In the genomic region with DNA sequence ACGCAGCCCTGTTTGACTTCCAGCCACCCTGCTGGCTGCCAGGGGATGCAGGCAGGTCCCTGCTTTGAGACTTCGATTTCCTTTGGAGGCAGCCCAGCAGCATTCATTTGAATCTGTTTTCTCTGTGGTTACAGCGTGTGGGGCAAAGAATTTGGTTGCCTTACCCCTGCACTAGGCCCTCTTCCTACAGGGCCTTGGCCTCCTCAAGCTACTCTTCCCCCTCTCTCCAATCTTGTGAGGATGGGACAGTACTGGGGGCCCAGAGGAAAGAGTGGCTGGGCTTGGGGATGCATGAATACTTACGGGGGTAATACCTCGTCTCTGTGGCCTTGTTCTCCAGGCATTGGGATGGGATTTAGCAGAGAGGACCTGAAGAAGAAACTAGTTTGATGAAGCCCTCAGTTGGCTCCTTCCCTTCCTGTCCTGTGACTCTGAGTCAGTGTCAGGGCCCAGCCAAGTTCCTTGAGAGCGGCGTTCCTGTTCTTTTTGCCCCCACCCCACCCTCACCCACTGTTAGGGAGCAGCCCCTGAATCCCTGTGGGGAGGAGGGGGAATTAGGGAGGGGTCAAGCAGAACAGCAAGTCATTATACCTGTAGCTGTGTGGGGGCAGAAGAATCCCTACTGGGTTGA, we compare ENCODE assay signal across 13 cellular contexts. TPM values are rescaled to one million over a fixed set of nuclear protein-coding genes. Genes with fewer than 3 reads are reported as not detected.
DNase-seq lines count a peak whose midpoint lies in the region; ATAC-seq and TF ChIP-seq lines count a peak whose summit lies in the region.
"Had no signal": no experiment of that assay in that cellular context is flagged by ENCODE, and none has a peak within 500 bp of the region (broad histone marks: within the 10 kb centered on the region; RNA-seq: fewer than 3 reads in every experiment).

No MANE protein-coding gene starts in this region.

- H3K79me1 ChIP-seq in H9 (ENCODE audit: insufficient read depth, low read depth, low read length, poor library complexity, severe bottlenecking), result no peaks in the 10 kb centered on the region

- peaks cover 23 to 29% of the 10 kb centered on the region in 2 experiments for H3K4me1 Mint-ChIP-seq in H9
- peaks cover 8% of the 10 kb centered on the region for H3K4me1 Mint-ChIP-seq in activated CD8-positive, alpha-beta T cell treated with anti-CD3 and anti-CD28 coated beads, Interleukin-2, amount 10 ng/mL, durations not matched to agents 7 days and 5 days (ENCODE audit: low read depth)
- no peaks in the 10 kb centered on the region for H3K4me1 Mint-ChIP-seq in activated T-helper 17 cell treated with anti-CD3 and anti-CD28 coated beads, Interleukin-2, amount 50 U/mL, for 72 hours

- H2AFZ ChIP-seq in H9 (ENCODE audit: low read length), result no peak overlapping the region

- no peak overlapping the region for H2BK15ac ChIP-seq in H9 (ENCODE audit: low read depth, low read length)

- TF ChIP-seq POLR2A in suprapubic skin (IDR thresholded peaks at IDR 0.05), result no peak
- TF ChIP-seq POLR2A in GM18505 (IDR thresholded peaks at IDR 0.05; ENCODE audit: borderline replicate concordance, extremely low read depth, insufficient read depth, insufficient read length), result no peak

- H4K5ac ChIP-seq in H9 (ENCODE audit: insufficient read length, low read depth, low read length), result no peak overlapping the region

- CTCF ChIA-PET in activated CD8-positive, alpha-beta T cell treated with anti-CD3 and anti-CD28 coated beads, Interleukin-2, amount 10 ng/mL, durations not matched to agents 7 days and 5 days (lab: Charles Lee), result interaction anchor here (0.6 kb wide), 1 partner anchor 155 kb away, joined by 3 read pairs; no protein-coding TSS in a partner anchor

- H3K4me1 ChIP-seq in H9 (ENCODE audit: insufficient read depth, low read length) (no peaks in the 10 kb centered on the region), left lung (peaks cover 40 to 99% of the 10 kb centered on the region in 2 donors), suprapubic skin (peaks cover 64% of the 10 kb centered on the region), SJCRH30 (peaks cover 2% of the 10 kb centered on the region; the same call in 1 of the 2 replicates)

- H3K9me3 Mint-ChIP-seq in H9, result no peaks in the 10 kb centered on the region
- H3K9me3 Mint-ChIP-seq in activated CD8-positive, alpha-beta T cell treated with anti-CD3 and anti-CD28 coated beads, Interleukin-2, amount 10 ng/mL, durations not matched to agents 7 days and 5 days (ENCODE audit: insufficient read depth), result no peaks in the 10 kb centered on the region
- H3K9me3 Mint-ChIP-seq in activated T-helper 17 cell treated with anti-CD3 and anti-CD28 coated beads, Interleukin-2, amount 50 U/mL, for 72 hours, result no peaks in the 10 kb centered on the region
- H3K9me3 Mint-ChIP-seq: activated T-cell treated with anti-CD3 and anti-CD28 coated beads, Interleukin-2, amount 50 U/mL, for 72 hours; endodermal cell had no signal

- H3K23ac ChIP-seq in H9 (ENCODE audit: insufficient read length, low read depth, low read length), result no peak overlapping the region

- H3K9me3 ChIP-seq in H9 (ENCODE audit: control insufficient read depth, low read depth, low read length) (no peaks in the 10 kb centered on the region), left lung (no peaks in the 10 kb centered on the region), suprapubic skin (no peaks in the 10 kb centered on the region), SJCRH30 (replicated peaks) (no peaks in the 10 kb centered on the region)

- H4K20me1 ChIP-seq in H9 (ENCODE audit: control insufficient read depth, insufficient read depth, insufficient read length), result no peaks in the 10 kb centered on the region

- no CpG with 5 or more reads among the region's 7 CpGs for WGBS in H9 (ENCODE audit: extremely low coverage, insufficient read length, low lambda C conversion rate)
- 31% methylated on average over 6 of the region's 7 CpGs for WGBS in suprapubic skin

- TF ChIP-seq EP300 in suprapubic skin (IDR thresholded peaks at IDR 0.05), result no peak

- H2BK12ac ChIP-seq in H9 (ENCODE audit: insufficient read length, low read depth, low read length), result no peak overlapping the region

- no peak overlapping the region for H3K9ac ChIP-seq in H9 (ENCODE audit: extremely low read depth, insufficient read length, low read length)

- no peak overlapping the region for H3K18ac ChIP-seq in H9 (ENCODE audit: insufficient read length, low read depth, low read length)

- H2BK20ac ChIP-seq in H9 (ENCODE audit: low read depth, low read length, poor library complexity, severe bottlenecking), result no peak overlapping the region

- H3T11ph ChIP-seq in H9 (ENCODE audit: low read length), result no peak overlapping the region

- H3K36me3 Mint-ChIP-seq in H9 (ENCODE audit: insufficient read depth in 1 of 3, low read depth in 3 of 3), result peaks cover 37 to 87% (median 71%) of the 10 kb centered on the region in 3 experiments; a peak in 6 of 7 replicates
- H3K36me3 Mint-ChIP-seq in activated CD8-positive, alpha-beta T cell treated with anti-CD3 and anti-CD28 coated beads, Interleukin-2, amount 10 ng/mL, durations not matched to agents 7 days and 5 days (ENCODE audit: low read depth), result no peaks in the 10 kb centered on the region
- no peaks in the 10 kb centered on the region for H3K36me3 Mint-ChIP-seq in activated T-helper 17 cell treated with anti-CD3 and anti-CD28 coated beads, Interleukin-2, amount 50 U/mL, for 72 hours (ENCODE audit: low read depth)
- H3K36me3 Mint-ChIP-seq: memory B cell had no signal

- no peak overlapping the region for H2BK120ac ChIP-seq in H9 (ENCODE audit: low read depth, low read length, poor library complexity, severe bottlenecking)

- H3K56ac ChIP-seq in H9 (ENCODE audit: insufficient read length, low read depth, low read length), result no peak overlapping the region

- ATAC-seq in left lung (peak; percentile 25), GM18505 (IDR thresholded peaks at IDR 0.05; ENCODE audit: unreplicated experiment) (no peak)
- no peak for ATAC-seq in activated CD8-positive, alpha-beta T cell treated with anti-CD3 and anti-CD28 coated beads, Interleukin-2, amount 10 ng/mL, durations not matched to agents 7 days and 5 days
- ATAC-seq in activated T-helper 17 cell treated with anti-CD3 and anti-CD28 coated beads, Interleukin-2, amount 50 U/mL, for 72 hours (replicated peaks), result no peak
- ATAC-seq: activated T-cell treated with anti-CD3 and anti-CD28 coated beads, Interleukin-2, amount 50 U/mL, for 72 hours had no signal

- POLR2A ChIA-PET in activated CD8-positive, alpha-beta T cell treated with anti-CD3 and anti-CD28 coated beads, Interleukin-2, amount 10 ng/mL, durations not matched to agents 7 days and 5 days (lab: Charles Lee), result no interaction called here

- peaks cover 0 to 38% of the 10 kb centered on the region in 2 donors for H3K36me3 ChIP-seq in left lung
- peaks cover 26% of the 10 kb centered on the region for H3K36me3 ChIP-seq in suprapubic skin
- H3K36me3 ChIP-seq in SJCRH30, result peaks cover 32% of the 10 kb centered on the region

- intact Hi-C loops in left lung (cut with DNase I), result no loop called here

- no peak overlapping the region for H3K4ac ChIP-seq in H9 (ENCODE audit: low read depth, low read length)

- no peak overlapping the region for H4K91ac ChIP-seq in H9 (ENCODE audit: insufficient read length, low read depth, low read length)

- no peak overlapping the region for H3K4me2 ChIP-seq in H9 (ENCODE audit: insufficient read depth, insufficient read length, low read length)

- H3K79me2 ChIP-seq in H9 (ENCODE audit: insufficient read depth, low read length), result no peaks in the 10 kb centered on the region

- no peak overlapping the region for H3K14ac ChIP-seq in H9 (ENCODE audit: insufficient read depth, low read length)

- H3K27ac ChIP-seq in H9 (ENCODE audit: insufficient read length, low read depth, low read length), result no peak overlapping the region
- H3K27ac ChIP-seq in left lung, result peak overlapping the region; percentile 71 to 73
- peak overlapping the region; percentile 91 for H3K27ac ChIP-seq in suprapubic skin
- no peak overlapping the region for H3K27ac ChIP-seq in SJCRH30

- no peak overlapping the region for H4K8ac ChIP-seq in H9 (replicated peaks; ENCODE audit: insufficient read length, low read depth, low read length)

- no peaks in the 10 kb centered on the region for H3K23me2 ChIP-seq in H9 (ENCODE audit: insufficient read length, low read depth, low read length, poor library complexity, severe bottlenecking)

- H3K4me3 ChIP-seq in cardiac fibroblast (replicated peaks in 1 of 2; ENCODE audit: low read depth in 2 of 2, low read length in 2 of 2) (no peak overlapping the region), left lung (no peak overlapping the region), suprapubic skin (no peak overlapping the region), SJCRH30 (no peak overlapping the region)

- no peak overlapping the region for H2AK5ac ChIP-seq in H9 (ENCODE audit: insufficient read length, low read length)

- H2BK5ac ChIP-seq in H9 (ENCODE audit: insufficient read length, low read length), result no peak overlapping the region

- TF ChIP-seq CTCF in H9 (conservative IDR thresholded peaks at IDR 0.05), result no peak
- TF ChIP-seq CTCF in cardiac fibroblast (IDR thresholded peaks at IDR 0.05; ENCODE audit: low read depth, low read length), result no peak
- no peak for TF ChIP-seq CTCF in left lung (IDR thresholded peaks at IDR 0.05)
- no peak for TF ChIP-seq CTCF in suprapubic skin (IDR thresholded peaks at IDR 0.05)

- H3K27me3 ChIP-seq in H9 (ENCODE audit: insufficient read depth, low read length) (no peaks in the 10 kb centered on the region), left lung (no peaks in the 10 kb centered on the region), suprapubic skin (no peaks in the 10 kb centered on the region), SJCRH30 (no peaks in the 10 kb centered on the region)

- H3K27ac Mint-ChIP-seq in H9, result peak overlapping the region in 2 of 3 experiments; percentile 42 to 89; a peak in 4 of 7 replicates
- H3K27ac Mint-ChIP-seq in activated CD8-positive, alpha-beta T cell treated with anti-CD3 and anti-CD28 coated beads, Interleukin-2, amount 10 ng/mL, durations not matched to agents 7 days and 5 days, result no peak overlapping the region
- no peak overlapping the region for H3K27ac Mint-ChIP-seq in activated T-helper 17 cell treated with anti-CD3 and anti-CD28 coated beads, Interleukin-2, amount 50 U/mL, for 72 hours
- H3K27ac Mint-ChIP-seq: activated T-cell treated with anti-CD3 and anti-CD28 coated beads, Interleukin-2, amount 50 U/mL, for 72 hours; endodermal cell; memory B cell had no signal

- no peak for DNase-seq in H9
- peak; percentile 72 to 78 for DNase-seq in cardiac fibroblast (ENCODE audit: low read depth in 2 of 2)
- DNase-seq in left lung, result peak in 1 of 2 donors; percentile 75
- DNase-seq in suprapubic skin (ENCODE audit: low spot score in 2 of 2), result peak in 1 of 2 donors; percentile 85
- DNase-seq in SJCRH30, result no peak
- DNase-seq in activated CD8-positive, alpha-beta T cell treated with anti-CD3 and anti-CD28 coated beads, Interleukin-2, amount 10 ng/mL, durations not matched to agents 7 days and 5 days, result no peak
- DNase-seq: activated T-cell treated with anti-CD3 and anti-CD28 coated beads, Interleukin-2, amount 50 U/mL, for 72 hours; endodermal cell had no signal

- no peaks in the 10 kb centered on the region for H3K27me3 Mint-ChIP-seq in H9 (ENCODE audit: low read depth)
- H3K27me3 Mint-ChIP-seq in activated CD8-positive, alpha-beta T cell treated with anti-CD3 and anti-CD28 coated beads, Interleukin-2, amount 10 ng/mL, durations not matched to agents 7 days and 5 days (ENCODE audit: low read depth), result peaks cover 3% of the 10 kb centered on the region
- H3K27me3 Mint-ChIP-seq in activated T-helper 17 cell treated with anti-CD3 and anti-CD28 coated beads, Interleukin-2, amount 50 U/mL, for 72 hours, result no peaks in the 10 kb centered on the region

- H3K4me3 Mint-ChIP-seq in H9, result peak overlapping the region in 1 of 2 experiments; percentile 5; a peak in 2 of 5 replicates
- H3K4me3 Mint-ChIP-seq in activated CD8-positive, alpha-beta T cell treated with anti-CD3 and anti-CD28 coated beads, Interleukin-2, amount 10 ng/mL, durations not matched to agents 7 days and 5 days, result no peak overlapping the region
- H3K4me3 Mint-ChIP-seq in activated T-helper 17 cell treated with anti-CD3 and anti-CD28 coated beads, Interleukin-2, amount 50 U/mL, for 72 hours, result no peak overlapping the region
- H3K4me3 Mint-ChIP-seq: activated T-cell treated with anti-CD3 and anti-CD28 coated beads, Interleukin-2, amount 50 U/mL, for 72 hours; endodermal cell; memory B cell had no signal

RNA-seq across cellular contexts. Expression of a gene that starts 5.1 kb away (rescaled TPM):
- total RNA-seq in H9 (2021) (not detected in 2 replicates), left lung (not detected), suprapubic skin (not detected)
- 1.1 and 1.3 TPM in 2 replicates for total RNA-seq in SJCRH30 (2014; rRNA removed; shearing (Covaris generic))
- not detected for total RNA-seq in activated CD8-positive, alpha-beta T cell treated with anti-CD3 and anti-CD28 coated beads, Interleukin-2, amount 10 ng/mL, durations not matched to agents 7 days and 5 days
- not detected for total RNA-seq in activated T-helper 17 cell treated with anti-CD3 and anti-CD28 coated beads, Interleukin-2, amount 50 U/mL, for 72 hours
- total RNA-seq: activated T-cell treated with anti-CD3 and anti-CD28 coated beads, Interleukin-2, amount 50 U/mL, for 72 hours; endodermal cell; T-helper 2 cell treated with Interferon-gamma antibody and Interleukin-4, amounts not matched to agents 100 ng/mL and 5 ng/mL, for 36 hours; ureter had no signal

RNA-seq across cellular contexts. Expression of a gene that starts 24.2 kb away (rescaled TPM):
- 98.4 and 115 TPM in 2 replicates for total RNA-seq in H9 (2021)
- total RNA-seq in left lung, result 100 to 1,000 TPM; 228 to 325 TPM
- total RNA-seq in suprapubic skin, result 100 to 1,000 TPM in 2 of 4 donors, 10 to 100 TPM in 2; 83.1 to 149 (median 106) TPM
- total RNA-seq in SJCRH30 (2014; rRNA removed; shearing (Covaris generic)), result 53.7 and 58.6 TPM in 2 replicates
- under 1 TPM; 0.39 to 0.40 TPM for total RNA-seq in activated CD8-positive, alpha-beta T cell treated with anti-CD3 and anti-CD28 coated beads, Interleukin-2, amount 10 ng/mL, durations not matched to agents 7 days and 5 days
- total RNA-seq in activated T-helper 17 cell treated with anti-CD3 and anti-CD28 coated beads, Interleukin-2, amount 50 U/mL, for 72 hours, result 10 to 100 TPM in 1 of 2 donors, 1 to 10 TPM in 1; 2.4 to 20.2 TPM

RNA-seq across cellular contexts. Expression of a gene that starts 41.4 kb away (rescaled TPM):
- 42.9 and 44.4 TPM in 2 replicates for total RNA-seq in H9 (2021)
- 100 to 1,000 TPM; 200 to 237 TPM for total RNA-seq in left lung
- total RNA-seq in suprapubic skin, result 100 to 1,000 TPM; 140 to 348 (median 183) TPM
- 15.1 and 15.8 TPM in 2 replicates for total RNA-seq in SJCRH30 (2014; rRNA removed; shearing (Covaris generic))
- 100 to 1,000 TPM; 189 TPM for total RNA-seq in activated CD8-positive, alpha-beta T cell treated with anti-CD3 and anti-CD28 coated beads, Interleukin-2, amount 10 ng/mL, durations not matched to agents 7 days and 5 days
- total RNA-seq in activated T-helper 17 cell treated with anti-CD3 and anti-CD28 coated beads, Interleukin-2, amount 50 U/mL, for 72 hours, result 100 to 1,000 TPM; 177 to 332 TPM

Comparison
In these comparisons a context has a peak if more than half of its experiments do, and no peak if none do; other contexts are left out.
1. DNase-seq: peak in cardiac fibroblast (2 of 2); none in H9 (single experiment), SJCRH30 (0 of 2) and activated CD8-positive, alpha-beta T cell treated with anti-CD3 and anti-CD28 coated beads, Interleukin-2, amount 10 ng/mL, durations not matched to agents 7 days and 5 days (single experiment).
2. H3K27ac ChIP-seq: peak in left lung (2 of 2) and suprapubic skin (single experiment); none in H9 (single experiment) and SJCRH30 (single experiment).
3. H3K27ac Mint-ChIP-seq: peak in H9 (2 of 3); none in activated CD8-positive, alpha-beta T cell treated with anti-CD3 and anti-CD28 coated beads, Interleukin-2, amount 10 ng/mL, durations not matched to agents 7 days and 5 days (single experiment) and activated T-helper 17 cell treated with anti-CD3 and anti-CD28 coated beads, Interleukin-2, amount 50 U/mL, for 72 hours (single experiment).